16 cellular contexts compared by ENCODE assay signal in genomic region chr5:51621156-51621555, GRCh38.
DNase-seq lines count a peak whose midpoint lies in the region; ATAC-seq lines count a peak whose summit lies in the region.
"Had no signal": no experiment of that assay in that cellular context is flagged by ENCODE, and none has a peak within 500 bp of the region (broad histone marks: within the 10 kb centered on the region; RNA-seq: fewer than 3 reads in every experiment).

No MANE protein-coding gene starts in this region.

- no peak overlapping the region for H3K4me2 ChIP-seq in mesendoderm (ENCODE audit: low read length)
- H3K4me2 ChIP-seq: PC-9 had no signal

- no peak overlapping the region for H3K27ac ChIP-seq in mesendoderm (ENCODE audit: low read depth, low read length)
- H3K27ac ChIP-seq: 22Rv1, PC-9 had no signal

- no peak overlapping the region for H3K18ac ChIP-seq in mesendoderm (ENCODE audit: low read length)

- H2AK5ac ChIP-seq in mesendoderm (ENCODE audit: low read length) = no peak overlapping the region

- no peak overlapping the region for H3K4me3 ChIP-seq in mesendoderm (ENCODE audit: low read length)
- H3K4me3 ChIP-seq: K562, PC-9 had no signal

- no peaks in the 10 kb centered on the region for H3K79me1 ChIP-seq in mesendoderm (ENCODE audit: low read length)

- H4K5ac ChIP-seq in mesendoderm (ENCODE audit: low read length) = no peak overlapping the region

- H3K23ac ChIP-seq in mesendoderm (ENCODE audit: low read length) = no peak overlapping the region

- H2BK5ac ChIP-seq in mesendoderm (ENCODE audit: low read length) = no peak overlapping the region

- H3K36me3 ChIP-seq in mesendoderm (ENCODE audit: control insufficient read depth, insufficient read depth, low read length) = no peaks in the 10 kb centered on the region

- H4K8ac ChIP-seq in mesendoderm (ENCODE audit: low read depth, low read length) = no peak overlapping the region

- no CpG with 5 or more reads among the region's 1 CpG for whole genome bisulfite sequencing in mesendoderm (ENCODE audit: extremely low coverage, insufficient coverage, low lambda C conversion rate)

- H3K4me1 ChIP-seq in mesendoderm (ENCODE audit: control insufficient read depth, low read depth, low read length) = no peaks in the 10 kb centered on the region

- DNase-seq in DMS79 treated with DMSO at 0.1 percent for 48 hours (lab: John Stamatoyannopoulos, UW) (peak; percentile 47), DMS79 (lab: John Stamatoyannopoulos, UW) (no peak), SK-MEL-5 (ENCODE audit: low read depth, low spot score) (peak; percentile 95), mesendoderm (peak; percentile 7), DMS 273 treated with DMSO at 0.1 percent for 48 hours (lab: John Stamatoyannopoulos, UW) (no peak), DMS 273 (lab: John Stamatoyannopoulos, UW; ENCODE audit: unreplicated experiment) (no peak)
- no peak for DNase-seq in stimulated activated naive CD4-positive, alpha-beta T cell (lab: John Stamatoyannopoulos, UW)
- DNase-seq: AML-193, NCI-H1694 treated with DMSO at 0.1 percent for 48 hours, NCI-H2227 treated with DMSO at 0.1 percent for 48 hours, NCI-H510A treated with DMSO at 0.1 percent for 48 hours, PC-9, SW 1271 had no signal

- H3K79me2 ChIP-seq in mesendoderm (ENCODE audit: control insufficient read depth, insufficient read depth, low read length) = no peaks in the 10 kb centered on the region

- ATAC-seq in esophagus mucosa = no peak
- ATAC-seq: K562 had no signal

- no peak overlapping the region for H3K9ac ChIP-seq in mesendoderm (ENCODE audit: low read length)

- in situ Hi-C loops in SK-MEL-5 (cut with HindIII; ENCODE audit: low pct_unique_long_range_greater_than_20kb, low sequenced_read_pairs) = no loop called here

- H3K4ac ChIP-seq in mesendoderm (ENCODE audit: low read depth, low read length) = no peak overlapping the region

- no peak overlapping the region for H2BK120ac ChIP-seq in mesendoderm (ENCODE audit: low read depth, low read length)

- H2BK15ac ChIP-seq in mesendoderm (replicated peaks; ENCODE audit: low read depth) = no peak overlapping the region

- no peaks in the 10 kb centered on the region for H3K27me3 ChIP-seq in mesendoderm (ENCODE audit: insufficient read depth, low read length, poor library complexity)

- H3K56ac ChIP-seq in mesendoderm (ENCODE audit: low read length) = no peak overlapping the region

Comparison
In these comparisons a context has a peak if more than half of its experiments do, and no peak if none do; other contexts are left out.
1. DNase-seq: peak in DMS79 treated with DMSO at 0.1 percent for 48 hours (single experiment), SK-MEL-5 (single experiment) and mesendoderm (single experiment); none in DMS79 (single experiment), DMS 273 treated with DMSO at 0.1 percent for 48 hours (single experiment), stimulated activated naive CD4-positive, alpha-beta T cell (0 of 6) and DMS 273 (single experiment).